8 cellular contexts compared by ENCODE assay signal in the genomic region with DNA sequence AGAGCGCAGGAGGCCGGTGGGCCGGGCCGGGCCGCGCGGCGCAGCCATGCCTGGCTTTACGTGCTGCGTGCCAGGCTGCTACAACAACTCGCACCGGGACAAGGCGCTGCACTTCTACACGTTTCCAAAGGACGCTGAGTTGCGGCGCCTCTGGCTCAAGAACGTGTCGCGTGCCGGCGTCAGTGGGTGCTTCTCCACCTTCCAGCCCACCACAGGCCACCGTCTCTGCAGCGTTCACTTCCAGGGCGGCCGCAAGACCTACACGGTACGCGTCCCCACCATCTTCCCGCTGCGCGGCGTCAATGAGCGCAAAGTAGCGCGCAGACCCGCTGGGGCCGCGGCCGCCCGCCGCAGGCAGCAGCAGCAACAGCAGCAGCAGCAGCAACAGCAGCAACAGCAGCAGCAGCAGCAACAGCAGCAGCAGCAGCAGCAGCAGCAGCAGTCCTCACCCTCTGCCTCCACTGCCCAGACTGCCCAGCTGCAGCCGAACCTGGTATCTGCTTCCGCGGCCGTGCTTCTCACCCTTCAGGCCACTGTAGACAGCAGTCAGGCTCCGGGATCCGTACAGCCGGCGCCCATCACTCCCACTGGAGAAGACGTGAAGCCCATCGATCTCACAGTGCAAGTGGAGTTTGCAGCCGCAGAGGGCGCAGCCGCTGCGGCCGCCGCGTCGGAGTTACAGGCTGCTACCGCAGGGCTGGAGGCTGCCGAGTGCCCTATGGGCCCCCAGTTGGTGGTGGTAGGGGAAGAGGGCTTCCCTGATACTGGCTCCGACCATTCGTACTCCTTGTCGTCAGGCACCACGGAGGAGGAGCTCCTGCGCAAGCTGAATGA. TPM values are rescaled to one million over a fixed set of nuclear protein-coding genes. Genes with fewer than 3 reads are reported as not detected.
A peak's percentile ranks its signal among the peaks of the same experiment; 100 is the strongest.
DNase-seq lines count a peak whose midpoint lies in the region; ATAC-seq and TF ChIP-seq lines count a peak whose summit lies in the region.

No MANE protein-coding gene starts in this region.

- BruUV-seq in PC-3 (replicated peaks; lab: Mats Ljungman, UMichigan) = no TSS peak

- peak overlapping the region; percentile 22 for H4K91ac ChIP-seq in neuronal stem cell (ENCODE audit: low read depth, low read length, poor library complexity)

- H3K9ac ChIP-seq in PC-3 (ENCODE audit: low read length) (peak overlapping the region; percentile 81), neuronal stem cell (ENCODE audit: low read depth, low read length, poor library complexity) (peak overlapping the region; percentile 98)

- H2AFZ ChIP-seq in PC-3 (ENCODE audit: low read length) (peak overlapping the region; percentile 99), neuronal stem cell (ENCODE audit: low read length) (peak overlapping the region; percentile 100)

- H2BK15ac ChIP-seq in neuronal stem cell (ENCODE audit: low read length) = peak overlapping the region; percentile 95

- ATAC-seq in HG03039 (IDR thresholded peaks at IDR 0.05; ENCODE audit: unreplicated experiment) (peak; percentile 6), PC-3 (peak; percentile 21), thoracic aorta (ENCODE audit: insufficient number of reproducible peaks, low FRiP score, low read depth) (peak; percentile 11)

- H2BK120ac ChIP-seq in neuronal stem cell (ENCODE audit: low read depth, low read length) = no peak overlapping the region

- H3F3A ChIP-seq in PC-3 (ENCODE audit: low read length, unreplicated experiment) = no peaks in the 10 kb centered on the region

- H3K79me2 ChIP-seq in PC-3 (ENCODE audit: low read length) = peaks cover 47% of the 10 kb centered on the region

- H3K36me3 ChIP-seq in PC-3 (ENCODE audit: low read depth, low read length) (no peaks in the 10 kb centered on the region), neuronal stem cell (replicated peaks in 1 of 2; ENCODE audit: control insufficient read depth in 2 of 2, insufficient read depth in 2 of 2, low read length in 2 of 2) (peaks cover 3 to 16% of the 10 kb centered on the region in 2 donors), thoracic aorta (no peaks in the 10 kb centered on the region)

- peak overlapping the region; percentile 36 for H2BK12ac ChIP-seq in neuronal stem cell (ENCODE audit: low read length)

- TF ChIP-seq POLR2A in GM15510 (IDR thresholded peaks at IDR 0.05; ENCODE audit: borderline replicate concordance, extremely low read depth, insufficient read length) = peak; percentile 3

- H3K4me2 ChIP-seq in PC-3 (ENCODE audit: low read length) = peak overlapping the region; percentile 90
- peak overlapping the region; percentile 89 for H3K4me2 ChIP-seq in neuronal stem cell (ENCODE audit: insufficient read depth, low read length, poor library complexity, severe bottlenecking)

- H4K20me1 ChIP-seq in PC-3 (ENCODE audit: low read length) = peaks cover 10% of the 10 kb centered on the region; the same call in 1 of the 2 replicates

- H3K79me1 ChIP-seq in neuronal stem cell (ENCODE audit: low read depth, low read length) = peaks cover 14% of the 10 kb centered on the region

- POLR2A ChIA-PET in PC-3 (lab: Charles Lee; ENCODE audit: unreplicated experiment) = no interaction called here

- intact Hi-C loops in PC-3 (cut with micrococcal nuclease) = loop anchor here (5.0 kb wide), 1 partner anchor 85 kb away; no protein-coding TSS in a partner anchor

- H3K9me3 ChIP-seq in PC-3 (ENCODE audit: low read length) (no peaks in the 10 kb centered on the region), neuronal stem cell (replicated peaks in 1 of 2; ENCODE audit: control insufficient read depth in 2 of 2, insufficient read depth in 1 of 2, low read depth in 1 of 2, low read length in 2 of 2) (no peaks in the 10 kb centered on the region), thoracic aorta (no peaks in the 10 kb centered on the region)

- CTCF ChIA-PET in PC-3 (lab: Charles Lee) = interaction anchor here (0.6 kb wide), 1 partner anchor 15 kb away, joined by 4 read pairs; no protein-coding TSS in a partner anchor

- peak; percentile 77 for DNase-seq in 8988T
- DNase-seq in PC-3 = peak; percentile 34
- DNase-seq in activated gamma-delta T cell (lab: John Stamatoyannopoulos, UW) = peak; percentile 54
- DNase-seq in foreskin fibroblast = peak; percentile 47 to 77
- peak; percentile 50 for DNase-seq in neuronal stem cell (ENCODE audit: low spot score)
- no peak for DNase-seq in thoracic aorta (ENCODE audit: low spot score)

- WGBS in neuronal stem cell (ENCODE audit: extremely low coverage in 2 of 2, insufficient read length in 2 of 2, insufficient replicate concordance in 1 of 2), 2 donors = no CpG with 5 or more reads among the region's 67 CpGs

- peak overlapping the region; percentile 91 for H3K14ac ChIP-seq in neuronal stem cell (ENCODE audit: low read length)

- H3K9me2 ChIP-seq in PC-3 (replicated peaks; ENCODE audit: low read length) = no peaks in the 10 kb centered on the region

- H2AK5ac ChIP-seq in neuronal stem cell (ENCODE audit: low read depth, low read length) = peak overlapping the region; percentile 35

- H4K8ac ChIP-seq in neuronal stem cell (ENCODE audit: low read depth, low read length) = no peak overlapping the region

- H3K4ac ChIP-seq in neuronal stem cell (ENCODE audit: low read length) = no peak overlapping the region

- H3K4me1 ChIP-seq in PC-3 (ENCODE audit: insufficient read depth, low read length) (peaks cover 32% of the 10 kb centered on the region), neuronal stem cell (ENCODE audit: control insufficient read depth in 2 of 2, insufficient read depth in 1 of 2, low read depth in 1 of 2, low read length in 2 of 2) (peaks cover 20 to 23% of the 10 kb centered on the region in 2 donors), thoracic aorta (ENCODE audit: control insufficient read depth in 1 of 2, low read depth in 2 of 2) (peaks cover 32 to 37% of the 10 kb centered on the region in 2 donors)

- H3K18ac ChIP-seq in neuronal stem cell (ENCODE audit: low read length) = peak overlapping the region; percentile 100

- peak overlapping the region; percentile 97 for H2BK5ac ChIP-seq in neuronal stem cell (ENCODE audit: low read length)

- H3K23ac ChIP-seq in neuronal stem cell (ENCODE audit: low read depth, low read length, poor library complexity) = peak overlapping the region; percentile 99

- TF ChIP-seq CTCF in PC-3 (conservative IDR thresholded peaks at IDR 0.05; ENCODE audit: low read depth, low read length) (peak; percentile 47), foreskin fibroblast (IDR thresholded peaks at IDR 0.05; ENCODE audit: low read depth, low read length) (peak; percentile 16), thoracic aorta (IDR thresholded peaks at IDR 0.05) (peak; percentile 43)

- peak overlapping the region; percentile 83 for H3K27ac ChIP-seq in PC-3 (ENCODE audit: low read length)
- peak overlapping the region; percentile 51 for H3K27ac ChIP-seq in neuronal stem cell (replicated peaks; ENCODE audit: low read length)
- peak overlapping the region; percentile 97 to 99 for H3K27ac ChIP-seq in thoracic aorta

- no peaks in the 10 kb centered on the region for H3K27me3 ChIP-seq in PC-3 (ENCODE audit: low read length)
- no peaks in the 10 kb centered on the region for H3K27me3 ChIP-seq in neuronal stem cell (ENCODE audit: control insufficient read depth in 3 of 3, insufficient read depth in 3 of 3, low read depth in 1 of 3, low read length in 3 of 3)
- H3K27me3 ChIP-seq in thoracic aorta (replicated peaks; ENCODE audit: insufficient read depth) = no peaks in the 10 kb centered on the region

- H3K4me3 ChIP-seq in PC-3 (ENCODE audit: low read length) (peak overlapping the region; percentile 89), foreskin fibroblast (ENCODE audit: low read depth in 1 of 2, low read length in 2 of 2) (peak overlapping the region; percentile 81 to 91), neuronal stem cell (ENCODE audit: low read length in 2 of 2) (peak overlapping the region; percentile 88 to 91), thoracic aorta (peak overlapping the region; percentile 90)

RNA-seq across cellular contexts. Expression of gene THAP11, which starts 0.6 kb away (rescaled TPM):
- total RNA-seq in PC-3 (2014; rRNA removed) = 39.1 and 39.8 TPM in 2 replicates
- polyA plus RNA-seq in neuronal stem cell (2013, experiment 1 of 2) = 27.9 TPM
- 27.7 TPM for polyA plus RNA-seq in neuronal stem cell (2013, experiment 2 of 2)
- total RNA-seq in thoracic aorta = 10 to 100 TPM; 67.5 to 74.7 TPM

RNA-seq across cellular contexts. Expression of gene NUTF2, which starts 4.0 kb away (rescaled TPM):
- total RNA-seq in PC-3 (2014; rRNA removed) (98.5 and 167 TPM in 2 replicates), thoracic aorta (100 to 1,000 TPM in 1 of 2 donors, 10 to 100 TPM in 1; 79.0 to 172 TPM)
- 276 TPM for polyA plus RNA-seq in neuronal stem cell (2013, experiment 1 of 2)
- 280 TPM for polyA plus RNA-seq in neuronal stem cell (2013, experiment 2 of 2)

RNA-seq across cellular contexts. Expression of gene CENPT, which starts 4.8 kb away (rescaled TPM):
- 31.8 and 35.1 TPM in 2 replicates for total RNA-seq in PC-3 (2014; rRNA removed)
- 34.0 TPM for polyA plus RNA-seq in neuronal stem cell (2013, experiment 1 of 2)
- polyA plus RNA-seq in neuronal stem cell (2013, experiment 2 of 2) = 31.3 TPM
- total RNA-seq in thoracic aorta = 10 to 100 TPM; 59.6 to 70.9 TPM

RNA-seq across cellular contexts. Expression of gene EDC4, which starts 30.1 kb away (rescaled TPM):
- total RNA-seq in PC-3 (2014; rRNA removed) (58.9 and 94.7 TPM in 2 replicates), thoracic aorta (10 to 100 TPM; 57.4 to 61.0 TPM)
- 30.9 TPM for polyA plus RNA-seq in neuronal stem cell (2013, experiment 1 of 2)
- polyA plus RNA-seq in neuronal stem cell (2013, experiment 2 of 2) = 27.6 TPM

RNA-seq across cellular contexts. Expression of gene TSNAXIP1, which starts 36.0 kb away (rescaled TPM):
- total RNA-seq in PC-3 (2014; rRNA removed) (0.44 and 0.86 TPM in 2 replicates), thoracic aorta (1 to 10 TPM; 4.1 to 8.5 TPM)
- polyA plus RNA-seq in neuronal stem cell (2013, experiment 1 of 2) = 1.1 TPM
- polyA plus RNA-seq in neuronal stem cell (2013, experiment 2 of 2) = 1.2 TPM
